Comparison of ENCODE assay signal across 8 cellular contexts in genomic region chr4:79042079-79042674, GRCh38.
A peak's percentile ranks its signal among the peaks of the same experiment; 100 is the strongest.
DNase-seq lines count a peak whose midpoint lies in the region; ATAC-seq, FAIRE-seq and TF ChIP-seq lines count a peak whose summit lies in the region.

No MANE protein-coding gene starts in this region.

- H3K27me3 Mint-ChIP-seq in activated CD4-positive, alpha-beta memory T cell treated with anti-CD3 and anti-CD28 coated beads for 36 hours = no peaks in the 10 kb centered on the region

- no peaks in the 10 kb centered on the region for H3K4me1 ChIP-seq in thoracic aorta (ENCODE audit: control insufficient read depth in 1 of 2, low read depth in 2 of 2)

- TF ChIP-seq CTCF in thoracic aorta (IDR thresholded peaks at IDR 0.05) = peak; percentile 63

- H3K9me3 Mint-ChIP-seq in activated CD4-positive, alpha-beta memory T cell treated with anti-CD3 and anti-CD28 coated beads for 36 hours = no peaks in the 10 kb centered on the region

- intact Hi-C loops in activated CD4-positive, alpha-beta memory T cell treated with anti-CD3 and anti-CD28 coated beads for 36 hours (cut with micrococcal nuclease) = loop anchor here (10.0 kb wide), 1 partner anchor 1173 kb away; no protein-coding TSS in a partner anchor

- H3K27me3 ChIP-seq in thoracic aorta (replicated peaks; ENCODE audit: insufficient read depth) = no peaks in the 10 kb centered on the region

- CTCF ChIA-PET in activated CD4-positive, alpha-beta memory T cell treated with anti-CD3 and anti-CD28 coated beads for 36 hours (lab: Charles Lee) = interaction anchor here (0.6 kb wide), 1 partner anchor 121 kb away, joined by 3 read pairs; no protein-coding TSS in a partner anchor

- no peak overlapping the region for H3K4me3 Mint-ChIP-seq in activated CD4-positive, alpha-beta memory T cell treated with anti-CD3 and anti-CD28 coated beads for 36 hours

- H3K4me3 ChIP-seq in thoracic aorta = no peak overlapping the region

- no peaks in the 10 kb centered on the region for H3K9me3 ChIP-seq in thoracic aorta

- ATAC-seq in thoracic aorta (ENCODE audit: insufficient number of reproducible peaks, low FRiP score, low read depth) (no peak), GM18502 (IDR thresholded peaks at IDR 0.05; ENCODE audit: poor library complexity, unreplicated experiment) (no peak), HG03354 (IDR thresholded peaks at IDR 0.05; ENCODE audit: poor library complexity, severe bottlenecking, unreplicated experiment) (no peak)

- POLR2A ChIA-PET in activated CD4-positive, alpha-beta memory T cell treated with anti-CD3 and anti-CD28 coated beads for 36 hours (lab: Charles Lee) = no interaction called here

- H3K27ac Mint-ChIP-seq in activated CD4-positive, alpha-beta memory T cell treated with anti-CD3 and anti-CD28 coated beads for 36 hours = no peak overlapping the region

- no peaks in the 10 kb centered on the region for H3K36me3 ChIP-seq in thoracic aorta

- H3K27ac ChIP-seq in thoracic aorta = no peak overlapping the region

- no peak for FAIRE-seq in HTR-8/SVneo (lab: Jason Lieb, UNC)

- DNase-seq in COR-L47 (lab: John Stamatoyannopoulos, UW) (peak; percentile 61), HTR-8/SVneo (ENCODE audit: insufficient read length, low spot score) (peak; percentile 0), SHP77 (lab: John Stamatoyannopoulos, UW) (peak; percentile 26 to 35), glomerular endothelial cell (ENCODE audit: extremely low read depth, low read depth, low spot score) (peak; percentile 12), thoracic aorta (ENCODE audit: low spot score) (no peak)
- no peak for DNase-seq in activated CD4-positive, alpha-beta memory T cell treated with anti-CD3 and anti-CD28 coated beads for 36 hours

- no peaks in the 10 kb centered on the region for H3K36me3 Mint-ChIP-seq in activated CD4-positive, alpha-beta memory T cell treated with anti-CD3 and anti-CD28 coated beads for 36 hours

- no peaks in the 10 kb centered on the region for H3K4me1 Mint-ChIP-seq in activated CD4-positive, alpha-beta memory T cell treated with anti-CD3 and anti-CD28 coated beads for 36 hours (ENCODE audit: low read depth)

Comparison
In these comparisons a context has a peak if more than half of its experiments do, and no peak if none do; other contexts are left out.
1. DNase-seq: peak in COR-L47 (single experiment), HTR-8/SVneo (single experiment), SHP77 (2 of 2) and glomerular endothelial cell (single experiment); none in thoracic aorta (single experiment) and activated CD4-positive, alpha-beta memory T cell treated with anti-CD3 and anti-CD28 coated beads for 36 hours (single experiment).